1 cellular context compared by ENCODE assay signal in the genomic region with DNA sequence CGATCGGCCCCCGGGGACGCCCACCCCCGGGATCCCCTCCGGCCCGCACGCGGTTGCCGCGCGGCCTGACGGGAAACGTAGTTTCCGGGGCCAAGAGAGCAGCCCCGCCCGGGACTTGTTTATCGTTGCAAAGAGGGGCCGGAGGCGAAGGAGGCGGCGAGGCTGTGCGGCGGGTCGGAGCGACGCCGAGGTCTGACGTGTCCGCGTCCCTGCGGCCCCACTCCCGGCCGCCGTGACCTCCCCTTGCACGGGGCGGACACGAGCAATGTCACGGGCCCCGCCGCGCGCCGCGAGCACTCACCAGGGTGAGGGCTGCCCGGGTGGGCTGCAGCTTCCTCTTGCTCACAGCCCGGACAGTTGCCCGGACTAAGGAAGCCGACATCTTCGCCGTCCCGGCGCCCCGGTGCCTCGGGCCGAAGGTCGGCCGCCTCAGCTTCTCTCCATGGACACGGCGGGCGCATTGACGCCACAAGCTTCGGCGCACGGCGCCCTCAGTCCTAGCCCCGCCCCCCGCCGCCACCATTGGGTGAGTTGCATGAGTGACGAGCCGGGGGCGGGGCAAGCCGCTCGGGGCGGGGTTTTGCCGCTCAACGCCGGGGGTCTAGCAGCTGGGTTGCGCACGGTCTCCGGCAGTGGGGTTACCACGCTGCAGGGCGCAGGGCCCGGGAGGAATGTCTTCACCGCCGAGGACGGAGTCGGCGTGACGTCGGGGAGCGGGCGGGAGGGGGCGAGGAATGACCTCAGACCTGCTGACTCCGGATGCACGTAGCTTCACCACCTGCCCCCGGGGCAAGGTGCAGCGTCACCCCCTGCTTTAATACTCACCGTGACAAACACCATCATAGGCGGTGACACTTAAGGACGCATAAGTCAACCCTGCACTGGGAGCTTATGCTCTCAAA.
A peak's percentile ranks its signal among the peaks of the same experiment; 100 is the strongest.
TF ChIP-seq lines count a peak whose summit lies in the region.

Gene ISCA1 (minus strand): TSS at position 462 of the 902 bp plus-strand sequence. CDS start 80 bp downstream, at position 382.

TF ChIP-seq in HepG2, 621 proteins besides CTCF, POLR2A, EP300 and RAD21 (continued from another document and continues in another):
- TF ChIP-seq PHF20 (CRISPR knock-in tag; IDR thresholded peaks at IDR 0.05) (peak; percentile 45; the same call in 1 of the 2 replicates), ZNF280B (CRISPR knock-in tag; IDR thresholded peaks at IDR 0.05; ENCODE audit: borderline replicate concordance) (no peak), HDAC2 (CRISPR knock-in tag; IDR thresholded peaks at IDR 0.05) (peak; percentile 15; the same call in 1 of the 2 replicates), BRCA1 (CRISPR knock-in tag; IDR thresholded peaks at IDR 0.05) (peak; percentile 78; the same call in 1 of the 2 replicates), ARID3A (IDR thresholded peaks at IDR 0.05; ENCODE audit: low read depth, low read length) (no peak), SATB2 (CRISPR knock-in tag; IDR thresholded peaks at IDR 0.05) (no peak), ATRX (CRISPR knock-in tag; IDR thresholded peaks at IDR 0.05; ENCODE audit: borderline replicate concordance) (no peak), ZBTB20 (CRISPR knock-in tag; IDR thresholded peaks at IDR 0.05; ENCODE audit: borderline replicate concordance, low read depth) (no peak; the same call in 1 of the 2 replicates), RFXAP (CRISPR knock-in tag; IDR thresholded peaks at IDR 0.05; ENCODE audit: borderline replicate concordance) (peak; percentile 51; the same call in 1 of the 2 replicates), MIER3 (CRISPR knock-in tag; IDR thresholded peaks at IDR 0.05; ENCODE audit: borderline replicate concordance) (0 out of 2 replicates have a peak, but pooled peaks have one; percentile 9), EEA1 (CRISPR knock-in tag; IDR thresholded peaks at IDR 0.05; ENCODE audit: borderline replicate concordance) (no peak), CREBL2 (CRISPR knock-in tag; IDR thresholded peaks at IDR 0.05; ENCODE audit: borderline replicate concordance) (peak; percentile 69; the same call in 1 of the 2 replicates), ZNF709 (CRISPR knock-in tag; IDR thresholded peaks at IDR 0.05) (peak; percentile 96), MBNL3 (CRISPR knock-in tag; conservative IDR thresholded peaks at IDR 0.05) (no peak), PCBP1 (IDR thresholded peaks at IDR 0.05; ENCODE audit: borderline replicate concordance, low read depth, low read length) (no peak), PAF1 (CRISPR knock-in tag; IDR thresholded peaks at IDR 0.05) (no peak), SP4 (CRISPR knock-in tag; IDR thresholded peaks at IDR 0.05) (peak; percentile 98), ZNF674 (CRISPR knock-in tag; IDR thresholded peaks at IDR 0.05; ENCODE audit: low read depth) (no peak), CHD4 (IDR thresholded peaks at IDR 0.05; ENCODE audit: borderline replicate concordance, low read length) (no peak), ZNF563 (CRISPR knock-in tag; IDR thresholded peaks at IDR 0.05) (peak; percentile 93), ATM (IDR thresholded peaks at IDR 0.05; ENCODE audit: borderline replicate concordance) (no peak), TRIM24 (CRISPR knock-in tag; IDR thresholded peaks at IDR 0.05) (no peak), RFXANK (CRISPR knock-in tag; IDR thresholded peaks at IDR 0.05) (no peak), ZNF235 (CRISPR knock-in tag; IDR thresholded peaks at IDR 0.05; ENCODE audit: borderline replicate concordance) (peak; percentile 78), E2F2 (CRISPR knock-in tag; IDR thresholded peaks at IDR 0.05; ENCODE audit: borderline replicate concordance) (peak; percentile 20; the same call in 1 of the 2 replicates), HOXA3 (CRISPR knock-in tag; IDR thresholded peaks at IDR 0.05) (peak; percentile 89), ZNF883 (CRISPR knock-in tag; IDR thresholded peaks at IDR 0.05; ENCODE audit: not compliant biosample characterization) (no peak), SRSF9 (IDR thresholded peaks at IDR 0.05; ENCODE audit: borderline replicate concordance, insufficient read depth, low read depth, low read length, poor library complexity, severe bottlenecking) (no peak), ZFAT (CRISPR knock-in tag; conservative IDR thresholded peaks at IDR 0.05) (no peak), HNF4G (IDR thresholded peaks at IDR 0.05; ENCODE audit: borderline replicate concordance, low read depth, low read length) (peak; percentile 33; the same call in 1 of the 2 replicates), HNF4G (CRISPR knock-in tag; IDR thresholded peaks at IDR 0.05; ENCODE audit: borderline replicate concordance, low read depth) (peak; percentile 48; the same call in 1 of the 2 replicates), U2AF1 (optimal IDR thresholded peaks at IDR 0.05; ENCODE audit: low read depth, low read length) (no peak), ZFP90 (CRISPR knock-in tag; IDR thresholded peaks at IDR 0.05; ENCODE audit: borderline replicate concordance) (peak; percentile 10; the same call in 1 of the 2 replicates), TGIF2 (CRISPR knock-in tag; IDR thresholded peaks at IDR 0.05) (peak; percentile 59; the same call in 1 of the 2 replicates), ZNF383 (CRISPR knock-in tag; IDR thresholded peaks at IDR 0.05; ENCODE audit: borderline replicate concordance) (no peak), YY1 (IDR thresholded peaks at IDR 0.05; ENCODE audit: insufficient read depth, insufficient replicate concordance, low read depth, low read length) (no peak), DR1 (CRISPR knock-in tag; IDR thresholded peaks at IDR 0.05) (no peak; the same call in 1 of the 2 replicates), TSC22D2 (CRISPR knock-in tag; IDR thresholded peaks at IDR 0.05; ENCODE audit: borderline replicate concordance) (no peak), SYNCRIP (IDR thresholded peaks at IDR 0.05; ENCODE audit: insufficient read depth, low read depth, low read length) (no peak), RNF2 (conservative IDR thresholded peaks at IDR 0.05; ENCODE audit: low read depth) (peak; percentile 72; the same call in 1 of the 2 replicates), ZNF691 (CRISPR knock-in tag; IDR thresholded peaks at IDR 0.05; ENCODE audit: borderline replicate concordance, low read depth) (peak; percentile 77; the same call in 1 of the 2 replicates)
- TF ChIP-seq, protein P1, sequence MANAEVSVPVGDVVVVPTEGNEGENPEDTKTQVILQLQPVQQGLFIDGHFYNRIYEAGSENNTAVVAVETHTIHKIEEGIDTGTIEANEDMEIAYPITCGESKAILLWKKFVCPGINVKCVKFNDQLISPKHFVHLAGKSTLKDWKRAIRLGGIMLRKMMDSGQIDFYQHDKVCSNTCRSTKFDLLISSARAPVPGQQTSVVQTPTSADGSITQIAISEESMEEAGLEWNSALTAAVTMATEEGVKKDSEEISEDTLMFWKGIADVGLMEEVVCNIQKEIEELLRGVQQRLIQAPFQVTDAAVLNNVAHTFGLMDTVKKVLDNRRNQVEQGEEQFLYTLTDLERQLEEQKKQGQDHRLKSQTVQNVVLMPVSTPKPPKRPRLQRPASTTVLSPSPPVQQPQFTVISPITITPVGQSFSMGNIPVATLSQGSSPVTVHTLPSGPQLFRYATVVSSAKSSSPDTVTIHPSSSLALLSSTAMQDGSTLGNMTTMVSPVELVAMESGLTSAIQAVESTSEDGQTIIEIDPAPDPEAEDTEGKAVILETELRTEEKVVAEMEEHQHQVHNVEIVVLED (CRISPR knock-in tag; IDR thresholded peaks at IDR 0.05; ENCODE audit: borderline replicate concordance) = peak; percentile 90
- TF ChIP-seq, protein P2, sequence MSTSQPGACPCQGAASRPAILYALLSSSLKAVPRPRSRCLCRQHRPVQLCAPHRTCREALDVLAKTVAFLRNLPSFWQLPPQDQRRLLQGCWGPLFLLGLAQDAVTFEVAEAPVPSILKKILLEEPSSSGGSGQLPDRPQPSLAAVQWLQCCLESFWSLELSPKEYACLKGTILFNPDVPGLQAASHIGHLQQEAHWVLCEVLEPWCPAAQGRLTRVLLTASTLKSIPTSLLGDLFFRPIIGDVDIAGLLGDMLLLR (CRISPR knock-in tag; IDR thresholded peaks at IDR 0.05) = peak; percentile 58; the same call in 1 of the 2 replicates
- TF ChIP-seq, protein P3, sequence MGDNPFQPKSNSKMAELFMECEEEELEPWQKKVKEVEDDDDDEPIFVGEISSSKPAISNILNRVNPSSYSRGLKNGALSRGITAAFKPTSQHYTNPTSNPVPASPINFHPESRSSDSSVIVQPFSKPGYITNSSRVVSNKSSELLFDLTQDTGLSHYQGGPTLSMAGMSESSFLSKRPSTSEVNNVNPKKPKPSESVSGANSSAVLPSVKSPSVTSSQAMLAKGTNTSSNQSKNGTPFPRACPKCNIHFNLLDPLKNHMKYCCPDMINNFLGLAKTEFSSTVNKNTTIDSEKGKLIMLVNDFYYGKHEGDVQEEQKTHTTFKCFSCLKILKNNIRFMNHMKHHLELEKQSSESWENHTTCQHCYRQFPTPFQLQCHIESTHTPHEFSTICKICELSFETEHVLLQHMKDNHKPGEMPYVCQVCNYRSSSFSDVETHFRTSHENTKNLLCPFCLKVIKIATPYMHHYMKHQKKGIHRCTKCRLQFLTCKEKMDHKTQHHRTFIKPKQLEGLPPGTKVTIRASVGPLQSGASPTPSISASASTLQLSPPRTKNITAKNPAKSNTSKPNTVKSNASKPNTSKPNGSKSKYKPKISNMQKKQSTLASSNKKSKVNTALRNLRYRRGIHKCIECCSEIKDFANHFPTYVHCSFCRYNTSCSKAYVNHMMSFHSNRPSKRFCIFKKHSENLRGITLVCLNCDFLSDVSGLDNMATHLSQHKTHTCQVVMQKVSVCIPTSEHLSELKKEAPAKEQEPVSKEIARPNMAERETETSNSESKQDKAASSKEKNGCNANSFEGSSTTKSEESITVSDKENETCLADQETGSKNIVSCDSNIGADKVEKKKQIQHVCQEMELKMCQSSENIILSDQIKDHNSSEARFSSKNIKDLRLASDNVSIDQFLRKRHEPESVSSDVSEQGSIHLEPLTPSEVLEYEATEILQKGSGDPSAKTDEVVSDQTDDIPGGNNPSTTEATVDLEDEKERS (CRISPR knock-in tag; IDR thresholded peaks at IDR 0.05) = no peak
- TF ChIP-seq, protein P4, sequence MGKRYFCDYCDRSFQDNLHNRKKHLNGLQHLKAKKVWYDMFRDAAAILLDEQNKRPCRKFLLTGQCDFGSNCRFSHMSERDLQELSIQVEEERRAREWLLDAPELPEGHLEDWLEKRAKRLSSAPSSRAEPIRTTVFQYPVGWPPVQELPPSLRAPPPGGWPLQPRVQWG (CRISPR knock-in tag; IDR thresholded peaks at IDR 0.05; ENCODE audit: borderline replicate concordance, low read depth) = no peak
- TF ChIP-seq, protein P5, sequence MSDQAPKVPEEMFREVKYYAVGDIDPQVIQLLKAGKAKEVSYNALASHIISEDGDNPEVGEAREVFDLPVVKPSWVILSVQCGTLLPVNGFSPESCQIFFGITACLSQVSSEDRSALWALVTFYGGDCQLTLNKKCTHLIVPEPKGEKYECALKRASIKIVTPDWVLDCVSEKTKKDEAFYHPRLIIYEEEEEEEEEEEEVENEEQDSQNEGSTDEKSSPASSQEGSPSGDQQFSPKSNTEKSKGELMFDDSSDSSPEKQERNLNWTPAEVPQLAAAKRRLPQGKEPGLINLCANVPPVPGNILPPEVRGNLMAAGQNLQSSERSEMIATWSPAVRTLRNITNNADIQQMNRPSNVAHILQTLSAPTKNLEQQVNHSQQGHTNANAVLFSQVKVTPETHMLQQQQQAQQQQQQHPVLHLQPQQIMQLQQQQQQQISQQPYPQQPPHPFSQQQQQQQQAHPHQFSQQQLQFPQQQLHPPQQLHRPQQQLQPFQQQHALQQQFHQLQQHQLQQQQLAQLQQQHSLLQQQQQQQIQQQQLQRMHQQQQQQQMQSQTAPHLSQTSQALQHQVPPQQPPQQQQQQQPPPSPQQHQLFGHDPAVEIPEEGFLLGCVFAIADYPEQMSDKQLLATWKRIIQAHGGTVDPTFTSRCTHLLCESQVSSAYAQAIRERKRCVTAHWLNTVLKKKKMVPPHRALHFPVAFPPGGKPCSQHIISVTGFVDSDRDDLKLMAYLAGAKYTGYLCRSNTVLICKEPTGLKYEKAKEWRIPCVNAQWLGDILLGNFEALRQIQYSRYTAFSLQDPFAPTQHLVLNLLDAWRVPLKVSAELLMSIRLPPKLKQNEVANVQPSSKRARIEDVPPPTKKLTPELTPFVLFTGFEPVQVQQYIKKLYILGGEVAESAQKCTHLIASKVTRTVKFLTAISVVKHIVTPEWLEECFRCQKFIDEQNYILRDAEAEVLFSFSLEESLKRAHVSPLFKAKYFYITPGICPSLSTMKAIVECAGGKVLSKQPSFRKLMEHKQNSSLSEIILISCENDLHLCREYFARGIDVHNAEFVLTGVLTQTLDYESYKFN (CRISPR knock-in tag; conservative IDR thresholded peaks at IDR 0.05) = peak; percentile 47
